ENCODE assay signal across 15 cellular contexts in genomic region chr17:65545708-65546523, GRCh38. TPM values are rescaled to one million over a fixed set of nuclear protein-coding genes. Genes with fewer than 3 reads are reported as not detected.
DNase-seq lines count a peak whose midpoint lies in the region; ATAC-seq and TF ChIP-seq lines count a peak whose summit lies in the region.
"Had no signal": no experiment of that assay in that cellular context is flagged by ENCODE, and none has a peak within 500 bp of the region (broad histone marks: within the 10 kb centered on the region; RNA-seq: fewer than 3 reads in every experiment).

No MANE protein-coding gene starts in this region.

- H3K27me3 Mint-ChIP-seq in endodermal cell (ENCODE audit: insufficient read depth) = no peaks in the 10 kb centered on the region
- H3K27me3 Mint-ChIP-seq: activated CD4-positive, alpha-beta memory T cell treated with anti-CD3 and anti-CD28 coated beads for 36 hours; CD8-positive, alpha-beta memory T cell had no signal

- H3K27me3 ChIP-seq in HUES48 (ENCODE audit: control insufficient read depth, insufficient read depth, low read length) (no peaks in the 10 kb centered on the region), endodermal cell (ENCODE audit: control insufficient read depth, insufficient read depth, low read length, poor library complexity, severe bottlenecking) (no peaks in the 10 kb centered on the region), spleen (replicated peaks in 1 of 7) (no peaks in the 10 kb centered on the region)
- H3K27me3 ChIP-seq: pancreas had no signal

- H3K27ac Mint-ChIP-seq in endodermal cell = peak overlapping the region; percentile 88
- H3K27ac Mint-ChIP-seq: activated CD4-positive, alpha-beta memory T cell treated with anti-CD3 and anti-CD28 coated beads for 36 hours; stimulated activated naive B cell treated with anti-CD40 and anti-IgM and Interleukin-4, amounts not matched to agents 10 μg/mL and 1 μg/mL and 100 μg/mL, for 72 hours had no signal

- peaks cover 29% of the 10 kb centered on the region for H3K4me1 ChIP-seq in HUES48 (ENCODE audit: control insufficient read depth, insufficient read depth, low read length)
- H3K4me1 ChIP-seq in endodermal cell (ENCODE audit: control insufficient read depth, insufficient read depth, low read length) = peaks cover 17% of the 10 kb centered on the region
- peaks cover 0 to 28% (median 6%) of the 10 kb centered on the region in 6 donors for H3K4me1 ChIP-seq in spleen

- in situ Hi-C loops in GM13976 (cut with MboI; ENCODE audit: low sequenced_read_pairs, unreplicated experiment) = no loop called here

- TF ChIP-seq POLR2A in spleen (IDR thresholded peaks at IDR 0.05) = no peak

- H3K36me3 Mint-ChIP-seq in endodermal cell (ENCODE audit: low read depth) = peaks cover 77% of the 10 kb centered on the region

- DNase-seq in endodermal cell (no peak), medulla oblongata (ENCODE audit: extremely low spot score) (peak; percentile 59), spleen (peak; percentile 49), T-helper 9 cell (no peak), pons (ENCODE audit: low spot score) (no peak), GM13976 (ENCODE audit: low spot score) (no peak)
- DNase-seq: activated CD4-positive, alpha-beta memory T cell treated with anti-CD3 and anti-CD28 coated beads for 36 hours; central memory CD4-positive, alpha-beta T cell; NCI-H2107; pancreas; stimulated activated naive B cell treated with anti-CD40 and anti-IgM and Interleukin-4, amounts not matched to agents 10 μg/mL and 1 μg/mL and 100 μg/mL, for 72 hours had no signal

- H3K36me3 ChIP-seq in HUES48 (ENCODE audit: control insufficient read depth, insufficient read depth, low read length) = peaks cover 83% of the 10 kb centered on the region
- peaks cover 86% of the 10 kb centered on the region for H3K36me3 ChIP-seq in endodermal cell (ENCODE audit: control insufficient read depth, insufficient read depth, low read length)
- peaks cover 0 to 38% (median 6%) of the 10 kb centered on the region in 6 donors for H3K36me3 ChIP-seq in spleen
- H3K36me3 ChIP-seq: pancreas had no signal

- no peak for ATAC-seq in GM18511 (IDR thresholded peaks at IDR 0.05; ENCODE audit: unreplicated experiment)
- ATAC-seq: K562; stimulated activated naive B cell treated with anti-CD40 and anti-IgM and Interleukin-4, amounts not matched to agents 10 μg/mL and 1 μg/mL and 100 μg/mL, for 72 hours had no signal

- H3K27ac ChIP-seq in HUES48 (ENCODE audit: low read depth, low read length) = peak overlapping the region; percentile 77
- peak overlapping the region; percentile 93 for H3K27ac ChIP-seq in endodermal cell (ENCODE audit: low read depth, low read length)
- H3K27ac ChIP-seq in spleen = no peak overlapping the region

- intact Hi-C loops in spleen (cut with DNase I; ENCODE audit: low total_unique reads) = no loop called here

- no peaks in the 10 kb centered on the region for H3K9me3 Mint-ChIP-seq in endodermal cell
- H3K9me3 Mint-ChIP-seq: activated CD4-positive, alpha-beta memory T cell treated with anti-CD3 and anti-CD28 coated beads for 36 hours; CD8-positive, alpha-beta memory T cell; stimulated activated naive B cell treated with anti-CD40 and anti-IgM and Interleukin-4, amounts not matched to agents 10 μg/mL and 1 μg/mL and 100 μg/mL, for 72 hours had no signal

- H3K4me1 Mint-ChIP-seq in endodermal cell = peaks cover 53% of the 10 kb centered on the region

- 60 to 88% methylated on average over 13 to 17 of the region's 17 CpGs for WGBS in endodermal cell (ENCODE audit: insufficient coverage in 1 of 2, insufficient read length in 1 of 2), 2 experiments
- 83 to 94% (median 89%) methylated on average over 16 to 17 of the region's 17 CpGs for WGBS in spleen, 5 donors

- H3K9me3 ChIP-seq in HUES48 (ENCODE audit: control insufficient read depth, insufficient read depth, low read length) (no peaks in the 10 kb centered on the region), endodermal cell (ENCODE audit: control insufficient read depth, low read length) (no peaks in the 10 kb centered on the region), spleen (no peaks in the 10 kb centered on the region)
- H3K9me3 ChIP-seq: pancreas had no signal

- H3K4me3 Mint-ChIP-seq in endodermal cell = no peak overlapping the region
- H3K4me3 Mint-ChIP-seq: activated CD4-positive, alpha-beta memory T cell treated with anti-CD3 and anti-CD28 coated beads for 36 hours; CD8-positive, alpha-beta memory T cell; stimulated activated naive B cell treated with anti-CD40 and anti-IgM and Interleukin-4, amounts not matched to agents 10 μg/mL and 1 μg/mL and 100 μg/mL, for 72 hours had no signal

- TF ChIP-seq CTCF in endodermal cell (conservative IDR thresholded peaks at IDR 0.05) (no peak), spleen (IDR thresholded peaks at IDR 0.05 in 8 of 11, conservative IDR thresholded peaks at IDR 0.05 in 3 of 11) (no peak), GM13976 (IDR thresholded peaks at IDR 0.05; ENCODE audit: borderline replicate concordance, control extremely low read depth, extremely low read depth, insufficient read depth, missing control alignments) (no peak)

- H3K9ac ChIP-seq in HUES48 (ENCODE audit: low read depth, low read length) (no peak overlapping the region), endodermal cell (ENCODE audit: extremely low read depth, low read length, poor library complexity, severe bottlenecking) (no peak overlapping the region)

- no peak overlapping the region for H3K4me3 ChIP-seq in HUES48 (ENCODE audit: low read depth, low read length)
- H3K4me3 ChIP-seq in endodermal cell (ENCODE audit: low read length) = no peak overlapping the region
- H3K4me3 ChIP-seq in spleen = no peak overlapping the region
- H3K4me3 ChIP-seq: K562, pancreas had no signal

RNA-seq across cellular contexts. Expression of gene AXIN2, which starts 15.5 kb away (rescaled TPM):
- 10 to 100 TPM; 40.1 to 53.2 TPM for total RNA-seq in endodermal cell
- polyA plus RNA-seq in endodermal cell (2013, experiment 1 of 2) = 74.8 TPM
- 73.2 TPM for polyA plus RNA-seq in endodermal cell (2013, experiment 2 of 2)
- total RNA-seq in spleen = 10 to 100 TPM in 6 of 7 donors, 1 to 10 TPM in 1; 9.8 to 16.6 (median 15.1) TPM
- 1 to 10 TPM; 1.1 to 3.0 (median 1.8) TPM for polyA plus RNA-seq in spleen

Comparison
In these comparisons a context has a peak if more than half of its experiments do, and no peak if none do; other contexts are left out.
1. H3K27ac ChIP-seq: peak in HUES48 (single experiment) and endodermal cell (single experiment); none in spleen (0 of 8).
2. DNase-seq: peak in medulla oblongata (single experiment) and spleen (single experiment); none in endodermal cell (single experiment), T-helper 9 cell (single experiment), pons (single experiment) and GM13976 (single experiment).